1 cellular context compared by ENCODE assay signal in the genomic region with DNA sequence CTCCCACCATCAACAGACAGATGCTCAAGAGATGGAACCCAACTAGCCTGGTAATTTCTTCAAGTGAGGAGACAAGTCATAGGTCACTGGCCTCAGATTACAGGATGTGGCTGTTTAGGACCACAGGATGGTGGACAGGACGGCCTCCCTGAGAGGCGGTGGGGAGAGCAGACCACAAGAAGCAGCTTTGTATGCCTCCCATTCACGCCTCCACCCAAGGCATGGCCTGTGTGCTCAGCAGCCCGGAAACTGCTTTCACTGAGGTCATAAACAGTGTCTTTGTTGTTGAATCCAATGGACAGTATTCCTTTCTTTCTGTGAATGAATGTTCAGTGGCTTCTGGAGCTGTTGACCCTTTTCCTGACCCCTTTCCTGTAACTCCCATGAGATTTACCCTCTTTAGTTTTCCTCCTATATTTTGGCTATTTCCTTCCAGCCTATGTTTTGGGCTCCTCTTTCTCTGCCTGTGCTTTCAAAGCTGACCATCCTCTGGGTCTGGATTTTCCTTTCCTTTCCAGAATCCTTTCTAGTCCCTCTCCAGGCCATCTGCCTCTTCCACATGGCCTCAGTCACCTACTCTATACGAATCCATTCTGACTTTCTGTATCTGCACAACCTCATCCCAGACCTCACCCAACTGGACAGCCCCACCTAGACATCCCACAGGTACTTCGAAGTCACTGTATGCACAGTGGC.
TF ChIP-seq lines count a peak whose summit lies in the region.

No MANE protein-coding gene starts in this region.

TF ChIP-seq in HepG2, 621 proteins besides CTCF, POLR2A, EP300 and RAD21 (continued from another document and continues in another):
- no peak for TF ChIP-seq ARID4A (CRISPR knock-in tag; IDR thresholded peaks at IDR 0.05; ENCODE audit: borderline replicate concordance)
- TF ChIP-seq TRIM24 (CRISPR knock-in tag; IDR thresholded peaks at IDR 0.05), result no peak
- TF ChIP-seq, protein P1, sequence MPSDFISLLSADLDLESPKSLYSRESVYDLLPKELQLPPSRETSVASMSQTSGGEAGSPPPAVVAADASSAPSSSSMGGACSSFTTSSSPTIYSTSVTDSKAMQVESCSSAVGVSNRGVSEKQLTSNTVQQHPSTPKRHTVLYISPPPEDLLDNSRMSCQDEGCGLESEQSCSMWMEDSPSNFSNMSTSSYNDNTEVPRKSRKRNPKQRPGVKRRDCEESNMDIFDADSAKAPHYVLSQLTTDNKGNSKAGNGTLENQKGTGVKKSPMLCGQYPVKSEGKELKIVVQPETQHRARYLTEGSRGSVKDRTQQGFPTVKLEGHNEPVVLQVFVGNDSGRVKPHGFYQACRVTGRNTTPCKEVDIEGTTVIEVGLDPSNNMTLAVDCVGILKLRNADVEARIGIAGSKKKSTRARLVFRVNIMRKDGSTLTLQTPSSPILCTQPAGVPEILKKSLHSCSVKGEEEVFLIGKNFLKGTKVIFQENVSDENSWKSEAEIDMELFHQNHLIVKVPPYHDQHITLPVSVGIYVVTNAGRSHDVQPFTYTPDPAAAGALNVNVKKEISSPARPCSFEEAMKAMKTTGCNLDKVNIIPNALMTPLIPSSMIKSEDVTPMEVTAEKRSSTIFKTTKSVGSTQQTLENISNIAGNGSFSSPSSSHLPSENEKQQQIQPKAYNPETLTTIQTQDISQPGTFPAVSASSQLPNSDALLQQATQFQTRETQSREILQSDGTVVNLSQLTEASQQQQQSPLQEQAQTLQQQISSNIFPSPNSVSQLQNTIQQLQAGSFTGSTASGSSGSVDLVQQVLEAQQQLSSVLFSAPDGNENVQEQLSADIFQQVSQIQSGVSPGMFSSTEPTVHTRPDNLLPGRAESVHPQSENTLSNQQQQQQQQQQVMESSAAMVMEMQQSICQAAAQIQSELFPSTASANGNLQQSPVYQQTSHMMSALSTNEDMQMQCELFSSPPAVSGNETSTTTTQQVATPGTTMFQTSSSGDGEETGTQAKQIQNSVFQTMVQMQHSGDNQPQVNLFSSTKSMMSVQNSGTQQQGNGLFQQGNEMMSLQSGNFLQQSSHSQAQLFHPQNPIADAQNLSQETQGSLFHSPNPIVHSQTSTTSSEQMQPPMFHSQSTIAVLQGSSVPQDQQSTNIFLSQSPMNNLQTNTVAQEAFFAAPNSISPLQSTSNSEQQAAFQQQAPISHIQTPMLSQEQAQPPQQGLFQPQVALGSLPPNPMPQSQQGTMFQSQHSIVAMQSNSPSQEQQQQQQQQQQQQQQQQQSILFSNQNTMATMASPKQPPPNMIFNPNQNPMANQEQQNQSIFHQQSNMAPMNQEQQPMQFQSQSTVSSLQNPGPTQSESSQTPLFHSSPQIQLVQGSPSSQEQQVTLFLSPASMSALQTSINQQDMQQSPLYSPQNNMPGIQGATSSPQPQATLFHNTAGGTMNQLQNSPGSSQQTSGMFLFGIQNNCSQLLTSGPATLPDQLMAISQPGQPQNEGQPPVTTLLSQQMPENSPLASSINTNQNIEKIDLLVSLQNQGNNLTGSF (CRISPR knock-in tag; IDR thresholded peaks at IDR 0.05), result no peak
- TF ChIP-seq TEAD3 (CRISPR knock-in tag; optimal IDR thresholded peaks at IDR 0.05; ENCODE audit: borderline replicate concordance), result peak; percentile 16
- TF ChIP-seq GATAD2A (CRISPR knock-in tag; IDR thresholded peaks at IDR 0.05), result 0 out of 2 replicates have a peak, but pooled peaks have one; percentile 11
- no peak for TF ChIP-seq ZNF160 (CRISPR knock-in tag; IDR thresholded peaks at IDR 0.05)
- TF ChIP-seq, protein P2, sequence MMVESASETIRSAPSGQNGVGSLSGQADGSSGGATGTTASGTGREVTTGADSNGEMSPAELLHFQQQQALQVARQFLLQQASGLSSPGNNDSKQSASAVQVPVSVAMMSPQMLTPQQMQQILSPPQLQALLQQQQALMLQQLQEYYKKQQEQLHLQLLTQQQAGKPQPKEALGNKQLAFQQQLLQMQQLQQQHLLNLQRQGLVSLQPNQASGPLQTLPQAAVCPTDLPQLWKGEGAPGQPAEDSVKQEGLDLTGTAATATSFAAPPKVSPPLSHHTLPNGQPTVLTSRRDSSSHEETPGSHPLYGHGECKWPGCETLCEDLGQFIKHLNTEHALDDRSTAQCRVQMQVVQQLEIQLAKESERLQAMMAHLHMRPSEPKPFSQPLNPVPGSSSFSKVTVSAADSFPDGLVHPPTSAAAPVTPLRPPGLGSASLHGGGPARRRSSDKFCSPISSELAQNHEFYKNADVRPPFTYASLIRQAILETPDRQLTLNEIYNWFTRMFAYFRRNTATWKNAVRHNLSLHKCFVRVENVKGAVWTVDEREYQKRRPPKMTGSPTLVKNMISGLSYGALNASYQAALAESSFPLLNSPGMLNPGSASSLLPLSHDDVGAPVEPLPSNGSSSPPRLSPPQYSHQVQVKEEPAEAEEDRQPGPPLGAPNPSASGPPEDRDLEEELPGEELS (CRISPR knock-in tag; IDR thresholded peaks at IDR 0.05), result peak; percentile 55
- no peak for TF ChIP-seq PRDM15 (CRISPR knock-in tag; IDR thresholded peaks at IDR 0.05)
- TF ChIP-seq CHD4 (IDR thresholded peaks at IDR 0.05; ENCODE audit: borderline replicate concordance, low read length), result no peak
- no peak for TF ChIP-seq NONO (IDR thresholded peaks at IDR 0.05)
- no peak for TF ChIP-seq NONO (CRISPR knock-in tag; conservative IDR thresholded peaks at IDR 0.05)
- TF ChIP-seq RFX3 (CRISPR knock-in tag; IDR thresholded peaks at IDR 0.05), result no peak
- TF ChIP-seq TGIF2 (CRISPR knock-in tag; IDR thresholded peaks at IDR 0.05), result no peak
- no peak for TF ChIP-seq JUNB (CRISPR knock-in tag; IDR thresholded peaks at IDR 0.05; ENCODE audit: borderline replicate concordance)
- TF ChIP-seq ZNF318 (CRISPR knock-in tag; IDR thresholded peaks at IDR 0.05), result no peak
- 0 out of 2 replicates have a peak, but pooled peaks have one; percentile 19 for TF ChIP-seq TARDBP (CRISPR knock-in tag; IDR thresholded peaks at IDR 0.05)
- TF ChIP-seq ZNF530 (CRISPR knock-in tag; IDR thresholded peaks at IDR 0.05; ENCODE audit: low read depth), result no peak
- TF ChIP-seq MAZ (IDR thresholded peaks at IDR 0.05; ENCODE audit: borderline replicate concordance, low read depth, low read length), result no peak
- no peak for TF ChIP-seq MAZ (CRISPR knock-in tag; IDR thresholded peaks at IDR 0.05; ENCODE audit: low read depth)
- no peak for TF ChIP-seq ZNF343 (CRISPR knock-in tag; IDR thresholded peaks at IDR 0.05)
- TF ChIP-seq ZBTB26 (CRISPR knock-in tag; IDR thresholded peaks at IDR 0.05; ENCODE audit: borderline replicate concordance), result peak; percentile 94
- TF ChIP-seq NFATC3 (CRISPR knock-in tag; IDR thresholded peaks at IDR 0.05), result no peak
